Comparison of ENCODE assay signal across 8 cellular contexts in genomic region chr6:157322792-157323113, GRCh38. TPM values are rescaled to one million over a fixed set of nuclear protein-coding genes. Genes with fewer than 3 reads are reported as not detected.
A peak's percentile ranks its signal among the peaks of the same experiment; 100 is the strongest.
DNase-seq lines count a peak whose midpoint lies in the region; ATAC-seq and TF ChIP-seq lines count a peak whose summit lies in the region.

No MANE protein-coding gene starts in this region.

- H3K4me1 ChIP-seq in BE2C (no peaks in the 10 kb centered on the region), MM.1S (ENCODE audit: low read length) (peaks cover 9% of the 10 kb centered on the region)
- H3K4me1 ChIP-seq in effector memory CD4-positive, alpha-beta T cell (ENCODE audit: control insufficient read depth, insufficient read depth, low read length, poor library complexity, severe bottlenecking) = no peaks in the 10 kb centered on the region

- peak overlapping the region; percentile 48; the same call in 1 of the 2 replicates for H3K27ac ChIP-seq in MM.1S (ENCODE audit: low read length)
- peak overlapping the region; percentile 63 for H3K27ac ChIP-seq in effector memory CD4-positive, alpha-beta T cell (ENCODE audit: insufficient read depth, low read length, poor library complexity, severe bottlenecking)

- H3K36me3 Mint-ChIP-seq in nephron progenitor cell (ENCODE audit: low read depth) = peaks cover 12% of the 10 kb centered on the region

- H3K9ac ChIP-seq in MM.1S (ENCODE audit: low read length) = peak overlapping the region; percentile 68; the same call in 1 of the 2 replicates

- H3K79me2 ChIP-seq in MM.1S (ENCODE audit: low read length) = peaks cover 4% of the 10 kb centered on the region

- H4K20me1 ChIP-seq in MM.1S (ENCODE audit: insufficient read depth, low read length) = no peaks in the 10 kb centered on the region

- H2AFZ ChIP-seq in MM.1S (ENCODE audit: low read length) = peak overlapping the region; percentile 42

- peaks cover 23% of the 10 kb centered on the region for H3K4me1 Mint-ChIP-seq in nephron progenitor cell

- H3K27ac Mint-ChIP-seq in nephron progenitor cell = peak overlapping the region; percentile 97

- peak overlapping the region; percentile 85; the same call in 1 of the 2 replicates for H3K4me2 ChIP-seq in MM.1S (ENCODE audit: low read depth, low read length)

- peak overlapping the region; percentile 94 for H3K4me3 Mint-ChIP-seq in nephron progenitor cell

- DNase-seq in BE2C (no peak), MM.1S (no peak), nephron progenitor cell (no peak), RPMI8226 (no peak)
- no peak for DNase-seq in effector memory CD4-positive, alpha-beta T cell
- DNase-seq in activated CD4-positive, CD25-positive, alpha-beta regulatory T cell (lab: John Stamatoyannopoulos, UW) = no peak

- H3K36me3 ChIP-seq in BE2C = no peaks in the 10 kb centered on the region; the same call in 1 of the 2 replicates
- H3K36me3 ChIP-seq in MM.1S (replicated peaks; ENCODE audit: insufficient read depth, low read length) = no peaks in the 10 kb centered on the region
- H3K36me3 ChIP-seq in effector memory CD4-positive, alpha-beta T cell (ENCODE audit: control insufficient read depth, insufficient read depth, low read length) = peaks cover 14% of the 10 kb centered on the region

- TF ChIP-seq CTCF in BE2C (IDR thresholded peaks at IDR 0.05; ENCODE audit: low read depth, low read length) = no peak
- no peak for TF ChIP-seq CTCF in MM.1S (IDR thresholded peaks at IDR 0.05; ENCODE audit: low read length)
- TF ChIP-seq CTCF in nephron progenitor cell (IDR thresholded peaks at IDR 0.05) = no peak

- peak overlapping the region; percentile 72 for H3K4me3 ChIP-seq in BE2C (ENCODE audit: low read depth, low read length)
- H3K4me3 ChIP-seq in MM.1S (ENCODE audit: low read length) = peak overlapping the region; percentile 72
- H3K4me3 ChIP-seq in effector memory CD4-positive, alpha-beta T cell (ENCODE audit: insufficient read depth, low read depth, low read length, poor library complexity, severe bottlenecking) = peak overlapping the region; percentile 92

- no peaks in the 10 kb centered on the region for H3K9me3 Mint-ChIP-seq in nephron progenitor cell

- H3K27me3 Mint-ChIP-seq in nephron progenitor cell (ENCODE audit: low read depth, poor library complexity) = peaks cover 27% of the 10 kb centered on the region

- ATAC-seq in GM19463 (IDR thresholded peaks at IDR 0.05; ENCODE audit: unreplicated experiment) (no peak), HG02840 (IDR thresholded peaks at IDR 0.05; ENCODE audit: low FRiP score, unreplicated experiment) (no peak)

- H3K27me3 ChIP-seq in BE2C (no peaks in the 10 kb centered on the region), MM.1S (replicated peaks; ENCODE audit: insufficient read depth, low read length) (0 out of 2 replicates have a peak, but pooled peaks cover 6% of the 10 kb centered on the region)
- no peaks in the 10 kb centered on the region for H3K27me3 ChIP-seq in effector memory CD4-positive, alpha-beta T cell (replicated peaks; ENCODE audit: control insufficient read depth, insufficient read depth, low read length, poor library complexity, severe bottlenecking)

- H3K9me3 ChIP-seq in BE2C (no peaks in the 10 kb centered on the region), MM.1S (replicated peaks; ENCODE audit: insufficient read depth, low read length) (no peaks in the 10 kb centered on the region)
- H3K9me3 ChIP-seq in effector memory CD4-positive, alpha-beta T cell (ENCODE audit: control insufficient read depth, low read length) = no peaks in the 10 kb centered on the region

- H3K9me2 ChIP-seq in MM.1S (replicated peaks; ENCODE audit: insufficient read depth, low read length) = no peaks in the 10 kb centered on the region

- H3F3A ChIP-seq in MM.1S (ENCODE audit: insufficient read depth, low read length) = peaks cover 6% of the 10 kb centered on the region; the same call in 1 of the 2 replicates

RNA-seq across cellular contexts. Expression of gene TMEM242, which starts 0.6 kb away (rescaled TPM):
- 13.0 TPM for polyA plus RNA-seq in BE2C (2012; ENCODE audit: insufficient read depth, insufficient read length, low read depth)

RNA-seq across cellular contexts. Expression of gene ZDHHC14, which starts 58.2 kb away (rescaled TPM):
- polyA plus RNA-seq in BE2C (2012; ENCODE audit: insufficient read depth, insufficient read length, low read depth) = 0.88 TPM
